In genomic region chr19:17739121-17739875, GRCh38 we compare ENCODE assay signal across 11 cellular contexts. TPM values are rescaled to one million over a fixed set of nuclear protein-coding genes. Genes with fewer than 3 reads are reported as not detected.
DNase-seq lines count a peak whose midpoint lies in the region; ATAC-seq, FAIRE-seq and TF ChIP-seq lines count a peak whose summit lies in the region.
"Had no signal": no experiment of that assay in that cellular context is flagged by ENCODE, and none has a peak within 500 bp of the region (broad histone marks: within the 10 kb centered on the region; RNA-seq: fewer than 3 reads in every experiment).

No MANE protein-coding gene starts in this region.

- no TSS peak for BruUV-seq in HCT116 (replicated peaks; lab: Mats Ljungman, UMichigan)

- H3K9me3 ChIP-seq in HCT116 (ENCODE audit: control insufficient read depth in 1 of 2, insufficient read depth in 1 of 2, low read depth in 1 of 2, low read length in 2 of 2), result no peaks in the 10 kb centered on the region
- H3K9me3 ChIP-seq in uterus, result no peaks in the 10 kb centered on the region
- H3K9me3 ChIP-seq: sigmoid colon had no signal

- no peak overlapping the region for H2AFZ ChIP-seq in HCT116 (ENCODE audit: low read depth, low read length, poor library complexity, severe bottlenecking)

- ATAC-seq in HCT116 (no peak), GM21423 (IDR thresholded peaks at IDR 0.05; ENCODE audit: unreplicated experiment) (no peak)

- RAD21 ChIA-PET in HCT116 (lab: Charles Lee; ENCODE audit: low non-redundant PET in 1 of 2, low total read pairs in 2 of 2, uncharacterized antibody in 2 of 2, unreplicated experiment in 2 of 2), result no interaction called here

- TF ChIP-seq CTCF in HCT116 (IDR thresholded peaks at IDR 0.05 in 2 of 3, conservative IDR thresholded peaks at IDR 0.05 in 1 of 3; ENCODE audit: borderline replicate concordance in 1 of 3, insufficient read depth in 1 of 3, low read depth in 2 of 3, low read length in 2 of 3) (no peak), uterus (IDR thresholded peaks at IDR 0.05) (no peak)

- H3K9me2 ChIP-seq in HCT116 (ENCODE audit: insufficient read depth), result no peaks in the 10 kb centered on the region

- no peaks in the 10 kb centered on the region for H4K20me1 ChIP-seq in HCT116 (ENCODE audit: insufficient read depth)

- TF ChIP-seq POLR2A in HCT116 (IDR thresholded peaks at IDR 0.05; ENCODE audit: borderline replicate concordance, extremely low read depth, insufficient read depth, insufficient read length) (no peak), uterus (IDR thresholded peaks at IDR 0.05) (no peak)

- 0 out of 2 replicates have a peak overlapping the region, but pooled peaks have one; percentile 12 for H3K4me2 ChIP-seq in HCT116 (ENCODE audit: low read length)

- no peak overlapping the region for H3K4me3 ChIP-seq in HCT116 (replicated peaks in 1 of 2; ENCODE audit: low read depth in 1 of 2, low read length in 2 of 2)
- H3K4me3 ChIP-seq in uterus, result no peak overlapping the region
- H3K4me3 ChIP-seq: sigmoid colon had no signal

- H3K9ac ChIP-seq in HCT116 (ENCODE audit: low read length), result no peak overlapping the region

- DNase-seq in DMS153 (lab: John Stamatoyannopoulos, UW), result peak; percentile 51
- DNase-seq in HCT116 (ENCODE audit: low read depth, low spot score), result no peak
- peak; percentile 80 for DNase-seq in OCI-M1 (lab: John Stamatoyannopoulos, UW)
- peak; percentile 83 for DNase-seq in left kidney (ENCODE audit: low read depth, low spot score)
- DNase-seq in stimulated activated naive CD4-positive, alpha-beta T cell (lab: John Stamatoyannopoulos, UW), result no peak
- DNase-seq in uterus, result no peak
- DNase-seq in HTR-8/SVneo (ENCODE audit: insufficient read length, low spot score), result no peak
- DNase-seq: sigmoid colon had no signal

- peaks cover 0 to 8% of the 10 kb centered on the region in 2 experiments; a peak in 1 of 4 replicates for H3K36me3 ChIP-seq in HCT116 (ENCODE audit: control insufficient read depth in 1 of 2, insufficient read depth in 2 of 2, low read length in 2 of 2)
- H3K36me3 ChIP-seq in uterus, result no peaks in the 10 kb centered on the region

- H3K27me3 ChIP-seq in HCT116 (ENCODE audit: insufficient read depth, low read length) (no peaks in the 10 kb centered on the region), uterus (no peaks in the 10 kb centered on the region)
- H3K27me3 ChIP-seq: sigmoid colon had no signal

- 0 out of 2 replicates have a peak overlapping the region, but pooled peaks have one; percentile 17 for H3K27ac ChIP-seq in HCT116 (ENCODE audit: low read depth, low read length)
- no peak overlapping the region for H3K27ac ChIP-seq in uterus
- H3K27ac ChIP-seq: sigmoid colon had no signal

- TF ChIP-seq RAD21 in HCT116 (IDR thresholded peaks at IDR 0.05; ENCODE audit: low read depth), result no peak

- no peak for FAIRE-seq in HTR-8/SVneo (lab: Jason Lieb, UNC)
- FAIRE-seq: islet of Langerhans had no signal

- H3K4me1 ChIP-seq in HCT116 (ENCODE audit: control insufficient read depth in 1 of 2, insufficient read depth in 2 of 2, low read length in 2 of 2) (peaks cover 21 to 35% of the 10 kb centered on the region in 2 experiments), uterus (no peaks in the 10 kb centered on the region)
- H3K4me1 ChIP-seq: sigmoid colon had no signal

- POLR2A ChIA-PET in HCT116 (lab: Charles Lee), result no interaction called here

- CTCF ChIA-PET in HCT116 (lab: Charles Lee), result interaction anchor here (1.4 kb wide), 1 partner anchor 27 kb away, joined by 3 read pairs; no protein-coding TSS in a partner anchor

- no peaks in the 10 kb centered on the region for H3K79me2 ChIP-seq in HCT116 (ENCODE audit: insufficient read depth, low read length)

- intact Hi-C loops in HCT116 (cut with micrococcal nuclease), result no loop called here
- intact Hi-C loops in uterus (cut with DNase I; ENCODE audit: low total_unique reads), result no loop called here

TF ChIP-seq in HCT116, 20 proteins besides CTCF, POLR2A, EP300 and RAD21:
- TF ChIP-seq SP1 (IDR thresholded peaks at IDR 0.05; ENCODE audit: low read depth), result no peak
- no peak for TF ChIP-seq CBX3 (IDR thresholded peaks at IDR 0.05; ENCODE audit: low read depth)
- TF ChIP-seq CEBPB (IDR thresholded peaks at IDR 0.05; ENCODE audit: low read depth), result no peak
- no peak for TF ChIP-seq EZH2 (IDR thresholded peaks at IDR 0.05)
- TF ChIP-seq, protein P1, sequence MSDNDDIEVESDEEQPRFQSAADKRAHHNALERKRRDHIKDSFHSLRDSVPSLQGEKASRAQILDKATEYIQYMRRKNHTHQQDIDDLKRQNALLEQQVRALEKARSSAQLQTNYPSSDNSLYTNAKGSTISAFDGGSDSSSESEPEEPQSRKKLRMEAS (IDR thresholded peaks at IDR 0.05), result no peak
- no peak for TF ChIP-seq EZH2phosphoT487 (IDR thresholded peaks at IDR 0.05; ENCODE audit: borderline replicate concordance)
- TF ChIP-seq SRF (IDR thresholded peaks at IDR 0.05; ENCODE audit: low read depth), result no peak
- TF ChIP-seq TCF7L2 (IDR thresholded peaks at IDR 0.05; ENCODE audit: borderline replicate concordance, extremely low read depth, insufficient read depth, insufficient read length), result no peak
- no peak for TF ChIP-seq SIN3A (IDR thresholded peaks at IDR 0.05; ENCODE audit: low read depth)
- TF ChIP-seq ATF3 (IDR thresholded peaks at IDR 0.05), result no peak
- TF ChIP-seq ZFX (IDR thresholded peaks at IDR 0.05), result no peak

RNA-seq across cellular contexts. Expression of gene FCHO1, which starts 12.0 kb away (rescaled TPM):
- total RNA-seq in HCT116 (2021; ENCODE audit: unreplicated experiment) (28.1 TPM), uterus (1 to 10 TPM in 2 of 4 donors, under 1 TPM in 1, not detected in 1; under 0.01 to 3.8 (median 1.4) TPM)
- polyA plus RNA-seq in HCT116 (2012), result 36.8 and 37.2 TPM in 2 replicates

RNA-seq across cellular contexts. Expression of gene MAP1S, which starts 20.0 kb away (rescaled TPM):
- 80.8 TPM for total RNA-seq in HCT116 (2021; ENCODE audit: unreplicated experiment)
- 81.9 and 125 TPM in 2 replicates for polyA plus RNA-seq in HCT116 (2012)
- total RNA-seq in uterus, result 10 to 100 TPM in 3 of 4 donors, 1 to 10 TPM in 1; 6.2 to 78.7 (median 50.3) TPM

RNA-seq across cellular contexts. Expression of gene UNC13A, which starts 51.1 kb away (rescaled TPM):
- total RNA-seq in HCT116 (2021; ENCODE audit: unreplicated experiment), result 29.0 TPM
- 9.4 and 16.6 TPM in 2 replicates for polyA plus RNA-seq in HCT116 (2012)
- under 1 TPM in 3 of 4 donors, not detected in 1; 0.21 to 0.35 (median 0.29) TPM for total RNA-seq in uterus

RNA-seq across cellular contexts. Expression of gene B3GNT3, which starts 55.6 kb away (rescaled TPM):
- 22.2 TPM for total RNA-seq in HCT116 (2021; ENCODE audit: unreplicated experiment)
- 30.3 and 34.5 TPM in 2 replicates for polyA plus RNA-seq in HCT116 (2012)
- 1 to 10 TPM in 1 of 4 donors, not detected in 3; 1.4 TPM for total RNA-seq in uterus
- total RNA-seq: activated T-helper 2 cell treated with anti-CD3 and anti-CD28 coated beads, Interferon-gamma antibody, Interleukin-2, Interleukin-4, amounts not matched to agents 10 μg/mL and 5 μg/mL and 100 μg/mL, durations not matched to agents 14 hours and 24 hours and 36 hours had no signal

Comparison
In these comparisons a context has a peak if more than half of its experiments do, and no peak if none do; other contexts are left out.
1. DNase-seq: peak in DMS153 (single experiment), OCI-M1 (single experiment) and left kidney (single experiment); none in HCT116 (single experiment), stimulated activated naive CD4-positive, alpha-beta T cell (0 of 6), uterus (0 of 2) and HTR-8/SVneo (single experiment).
2. RNA of gene UNC13A, which starts 51.1 kb away (total RNA-seq): 29.0 TPM in HCT116 (single experiment); 0.21 to 0.35 TPM in uterus; every median in the first group is over 10 times any median in the second.